Comparison of ENCODE assay signal across 1 cellular context in the genomic region with DNA sequence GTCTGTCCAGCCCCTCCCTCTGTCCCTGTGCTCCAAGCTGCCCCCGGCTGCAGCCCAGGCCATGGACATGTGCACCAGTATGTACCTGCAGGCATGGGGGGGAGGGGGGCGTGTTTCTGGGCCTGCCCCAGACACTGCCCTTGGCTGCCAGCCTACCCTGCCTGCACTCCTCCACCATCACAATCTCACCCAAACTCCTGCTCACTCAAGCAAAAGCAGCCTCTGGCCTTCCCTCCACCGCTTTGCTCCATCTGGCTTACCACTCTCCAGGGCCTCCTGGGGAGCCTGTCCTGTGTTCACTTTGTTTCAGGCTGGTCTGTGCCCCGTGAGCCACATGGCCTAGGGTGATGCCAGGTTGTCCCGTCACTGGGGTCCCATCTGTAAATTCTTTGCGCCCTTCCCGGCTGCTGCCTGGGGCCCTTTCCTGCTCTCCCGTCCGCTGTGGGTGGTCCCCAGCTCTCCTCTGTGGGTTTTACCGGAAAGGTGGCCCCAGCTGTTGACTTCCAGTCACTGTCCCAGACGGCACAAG.
TF ChIP-seq lines count a peak whose summit lies in the region.

No MANE protein-coding gene starts in this region.

TF ChIP-seq in GM12878, 131 proteins besides CTCF, POLR2A, EP300 and RAD21 (continued from another document):
- TF ChIP-seq REST (IDR thresholded peaks at IDR 0.05; ENCODE audit: low read depth, low read length) = no peak
- no peak for TF ChIP-seq NFIC (IDR thresholded peaks at IDR 0.05; ENCODE audit: low read depth, low read length)
- no peak for TF ChIP-seq WRNIP1 (IDR thresholded peaks at IDR 0.05; ENCODE audit: borderline replicate concordance, low read depth, low read length)
- no peak for TF ChIP-seq PKNOX1 (IDR thresholded peaks at IDR 0.05)
- TF ChIP-seq CREM (IDR thresholded peaks at IDR 0.05; ENCODE audit: low read depth) = no peak
- TF ChIP-seq RAD51 (IDR thresholded peaks at IDR 0.05) = no peak
- TF ChIP-seq POLR2AphosphoS5 (IDR thresholded peaks at IDR 0.05; ENCODE audit: low read length) = no peak
- TF ChIP-seq ASH2L (IDR thresholded peaks at IDR 0.05; ENCODE audit: borderline replicate concordance, low read depth) = no peak
- TF ChIP-seq TCF12 (IDR thresholded peaks at IDR 0.05; ENCODE audit: low read depth, low read length) = no peak
- TF ChIP-seq RUNX3 (IDR thresholded peaks at IDR 0.05; ENCODE audit: low read length) = no peak
- TF ChIP-seq, protein P1, sequence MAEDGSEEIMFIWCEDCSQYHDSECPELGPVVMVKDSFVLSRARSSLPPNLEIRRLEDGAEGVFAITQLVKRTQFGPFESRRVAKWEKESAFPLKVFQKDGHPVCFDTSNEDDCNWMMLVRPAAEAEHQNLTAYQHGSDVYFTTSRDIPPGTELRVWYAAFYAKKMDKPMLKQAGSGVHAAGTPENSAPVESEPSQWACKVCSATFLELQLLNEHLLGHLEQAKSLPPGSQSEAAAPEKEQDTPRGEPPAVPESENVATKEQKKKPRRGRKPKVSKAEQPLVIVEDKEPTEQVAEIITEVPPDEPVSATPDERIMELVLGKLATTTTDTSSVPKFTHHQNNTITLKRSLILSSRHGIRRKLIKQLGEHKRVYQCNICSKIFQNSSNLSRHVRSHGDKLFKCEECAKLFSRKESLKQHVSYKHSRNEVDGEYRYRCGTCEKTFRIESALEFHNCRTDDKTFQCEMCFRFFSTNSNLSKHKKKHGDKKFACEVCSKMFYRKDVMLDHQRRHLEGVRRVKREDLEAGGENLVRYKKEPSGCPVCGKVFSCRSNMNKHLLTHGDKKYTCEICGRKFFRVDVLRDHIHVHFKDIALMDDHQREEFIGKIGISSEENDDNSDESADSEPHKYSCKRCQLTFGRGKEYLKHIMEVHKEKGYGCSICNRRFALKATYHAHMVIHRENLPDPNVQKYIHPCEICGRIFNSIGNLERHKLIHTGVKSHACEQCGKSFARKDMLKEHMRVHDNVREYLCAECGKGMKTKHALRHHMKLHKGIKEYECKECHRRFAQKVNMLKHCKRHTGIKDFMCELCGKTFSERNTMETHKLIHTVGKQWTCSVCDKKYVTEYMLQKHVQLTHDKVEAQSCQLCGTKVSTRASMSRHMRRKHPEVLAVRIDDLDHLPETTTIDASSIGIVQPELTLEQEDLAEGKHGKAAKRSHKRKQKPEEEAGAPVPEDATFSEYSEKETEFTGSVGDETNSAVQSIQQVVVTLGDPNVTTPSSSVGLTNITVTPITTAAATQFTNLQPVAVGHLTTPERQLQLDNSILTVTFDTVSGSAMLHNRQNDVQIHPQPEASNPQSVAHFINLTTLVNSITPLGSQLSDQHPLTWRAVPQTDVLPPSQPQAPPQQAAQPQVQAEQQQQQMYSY (CRISPR knock-in tag; IDR thresholded peaks at IDR 0.05) = no peak
- no peak for TF ChIP-seq MYB (IDR thresholded peaks at IDR 0.05; ENCODE audit: borderline replicate concordance, low read depth, low read length)
- TF ChIP-seq CHD2 (IDR thresholded peaks at IDR 0.05; ENCODE audit: borderline replicate concordance, low read depth, low read length) = no peak
